In genomic region chr10:79143879-79144278, GRCh38 we compare ENCODE assay signal across 20 cellular contexts.
A peak's percentile ranks its signal among the peaks of the same experiment; 100 is the strongest.
DNase-seq lines count a peak whose midpoint lies in the region; ATAC-seq and TF ChIP-seq lines count a peak whose summit lies in the region.
"Had no signal": no experiment of that assay in that cellular context is flagged by ENCODE, and none has a peak within 500 bp of the region (broad histone marks: within the 10 kb centered on the region; RNA-seq: fewer than 3 reads in every experiment).

No MANE protein-coding gene starts in this region.

- H3K4me1 ChIP-seq in cardiac muscle cell (ENCODE audit: low read depth) (peaks cover 85% of the 10 kb centered on the region), SJSA1 (replicated peaks) (peaks cover 88% of the 10 kb centered on the region), gastroesophageal sphincter (peaks cover 4 to 100% (median 81%) of the 10 kb centered on the region in 3 donors), uterus (peaks cover 35 to 52% of the 10 kb centered on the region in 2 donors), BE2C (peaks cover 36% of the 10 kb centered on the region)

- H3K27me3 ChIP-seq in cardiac muscle cell (no peaks in the 10 kb centered on the region), SJSA1 (replicated peaks) (no peaks in the 10 kb centered on the region), gastroesophageal sphincter (no peaks in the 10 kb centered on the region), uterus (no peaks in the 10 kb centered on the region), BE2C (no peaks in the 10 kb centered on the region)

- TF ChIP-seq CTCF in cardiac muscle cell (IDR thresholded peaks at IDR 0.05; ENCODE audit: low read depth, low read length) (no peak), gastroesophageal sphincter (IDR thresholded peaks at IDR 0.05) (no peak), uterus (IDR thresholded peaks at IDR 0.05) (no peak), BE2C (IDR thresholded peaks at IDR 0.05; ENCODE audit: low read depth, low read length) (no peak)

- H3K36me3 ChIP-seq in cardiac muscle cell (peaks cover 13% of the 10 kb centered on the region), SJSA1 (peaks cover 64% of the 10 kb centered on the region), gastroesophageal sphincter (peaks cover 0 to 37% of the 10 kb centered on the region in 2 donors), uterus (no peaks in the 10 kb centered on the region), BE2C (peaks cover 36% of the 10 kb centered on the region)

- peak overlapping the region; percentile 99 for H3K27ac ChIP-seq in cardiac muscle cell
- peak overlapping the region; percentile 85 for H3K27ac ChIP-seq in SJSA1
- H3K27ac ChIP-seq in gastroesophageal sphincter, result peak overlapping the region in 3 of 4 donors; percentile 85 to 92 (median 88)
- H3K27ac ChIP-seq in uterus, result peak overlapping the region; percentile 93 to 94
- H3K27ac ChIP-seq: KMS-11, SK-N-MC had no signal

- DNase-seq in cardiac muscle cell (ENCODE audit: low read depth in 1 of 2, low spot score in 1 of 2) (no peak), cardiac septum (ENCODE audit: low spot score) (no peak), SJSA1 (ENCODE audit: low read depth in 1 of 2, low spot score in 2 of 2) (no peak), uterus (no peak), BE2C (no peak), NCI-H1436 (lab: John Stamatoyannopoulos, UW) (no peak)
- DNase-seq: 8988T, AML-193, COR-L47, NCI-H1092, NCI-H2029 treated with DMSO at 0.1 percent for 48 hours, NCI-H446, nephron progenitor cell had no signal

- no peaks in the 10 kb centered on the region for H3K9me3 ChIP-seq in cardiac muscle cell (ENCODE audit: low read depth)
- H3K9me3 ChIP-seq in SJSA1 (replicated peaks), result no peaks in the 10 kb centered on the region
- no peaks in the 10 kb centered on the region for H3K9me3 ChIP-seq in gastroesophageal sphincter
- H3K9me3 ChIP-seq in uterus, result no peaks in the 10 kb centered on the region
- H3K9me3 ChIP-seq in BE2C, result no peaks in the 10 kb centered on the region

- no peak for TF ChIP-seq EP300 in gastroesophageal sphincter (IDR thresholded peaks at IDR 0.05)

- WGBS in gastroesophageal sphincter (ENCODE audit: low coverage in 1 of 2), 2 donors, result 77 to 80% methylated on average over 3 to 4 of the region's 11 CpGs

- ATAC-seq in gastroesophageal sphincter (no peak), GM18517 (IDR thresholded peaks at IDR 0.05; ENCODE audit: unreplicated experiment) (no peak)
- ATAC-seq: Panc1, WTC11 had no signal

- H3K4me3 ChIP-seq in cardiac muscle cell (no peak overlapping the region), SJSA1 (no peak overlapping the region), gastroesophageal sphincter (no peak overlapping the region), uterus (no peak overlapping the region), BE2C (ENCODE audit: low read depth, low read length) (no peak overlapping the region)
- H3K4me3 ChIP-seq: coronary artery, SK-N-MC had no signal

- no peak for TF ChIP-seq POLR2A in gastroesophageal sphincter (IDR thresholded peaks at IDR 0.05)
- no peak for TF ChIP-seq POLR2A in uterus (IDR thresholded peaks at IDR 0.05)

- intact Hi-C loops in cardiac septum (cut with DNase I) (no loop called here), uterus (cut with DNase I; ENCODE audit: low total_unique reads) (no loop called here)
